In the genomic region with DNA sequence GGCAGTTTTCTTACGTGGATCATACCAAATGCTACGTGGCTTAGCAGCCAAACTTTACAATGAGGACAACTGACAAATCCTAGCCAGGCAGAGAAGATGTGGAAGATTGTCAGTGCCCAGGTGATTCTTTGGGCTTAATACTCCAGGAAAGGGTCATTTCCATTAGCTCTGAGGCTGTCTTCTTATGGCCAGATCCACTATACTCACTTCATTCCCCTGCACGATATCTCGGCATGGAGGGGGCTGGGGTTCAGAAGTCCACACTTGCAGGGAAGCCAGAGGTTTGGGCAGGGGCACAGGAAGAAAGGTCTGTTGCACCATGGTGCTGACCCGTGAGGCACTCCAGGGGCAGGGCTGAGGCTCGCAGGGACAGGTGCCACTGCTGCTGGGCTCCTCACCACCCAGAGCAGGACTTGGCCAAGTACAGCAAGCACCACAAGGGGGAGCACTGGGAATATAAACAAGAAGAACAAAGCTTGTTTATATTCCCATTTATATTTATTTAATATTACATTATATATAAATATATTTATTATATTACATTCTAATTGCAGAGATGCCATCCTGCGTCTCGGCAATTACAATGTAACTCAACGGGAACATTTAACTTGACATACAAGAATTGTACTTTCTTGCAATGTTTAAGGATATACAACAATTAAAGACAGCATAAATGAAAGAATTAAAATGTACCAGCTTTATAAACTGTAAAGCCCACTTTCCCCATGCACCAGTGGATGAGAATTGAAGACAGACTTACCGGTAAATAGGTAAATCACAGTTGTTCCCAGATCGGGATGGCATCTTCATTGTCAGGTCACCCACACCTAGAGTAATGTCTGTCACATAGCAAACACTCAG, we compare ENCODE assay signal across 9 cellular contexts. TPM values are rescaled to one million over a fixed set of nuclear protein-coding genes. Genes with fewer than 3 reads are reported as not detected.
A peak's percentile ranks its signal among the peaks of the same experiment; 100 is the strongest.
DNase-seq lines count a peak whose midpoint lies in the region; TF ChIP-seq lines count a peak whose summit lies in the region.
"Had no signal": no experiment of that assay in that cellular context is flagged by ENCODE, and none has a peak within 500 bp of the region (broad histone marks: within the 10 kb centered on the region; RNA-seq: fewer than 3 reads in every experiment).

No MANE protein-coding gene starts in this region.

- H3K27ac ChIP-seq in testis, result no peak overlapping the region
- H3K27ac ChIP-seq: neutrophil had no signal

- H3K27me3 ChIP-seq in testis, result no peaks in the 10 kb centered on the region

- H3K4me3 ChIP-seq in testis, result no peak overlapping the region

- no peak for TF ChIP-seq POLR2A in testis (IDR thresholded peaks at IDR 0.05)

- H3K4me1 ChIP-seq in testis, result no peaks in the 10 kb centered on the region

- no peaks in the 10 kb centered on the region for H3K36me3 ChIP-seq in testis (ENCODE audit: low read depth, missing control alignments)
- H3K36me3 ChIP-seq: neutrophil had no signal

- TF ChIP-seq CTCF in testis (IDR thresholded peaks at IDR 0.05), result peak in 2 of 3 experiments; percentile 30 to 66

- DNase-seq in NCI-H1417 (lab: John Stamatoyannopoulos, UW) (peak; percentile 48 to 80 (median 65)), NCI-H1417 treated with DMSO at 0.1 percent for 48 hours (lab: John Stamatoyannopoulos, UW) (no peak), HT1080 (ENCODE audit: low read depth) (peak; percentile 21), RPMI8226 (peak; percentile 82), activated T-helper 1 cell treated with Interleukin-2 at 50 U/mL for 16 hours (ENCODE audit: low read depth) (peak; percentile 9), fibroblast of the conjunctiva (ENCODE audit: low read depth) (peak; percentile 77), occipital lobe (lab: John Stamatoyannopoulos, UW) (peak; percentile 2), testis (peak; percentile 89)

- intact Hi-C loops in testis (cut with DNase I; ENCODE audit: low total_unique reads), result loop anchor here (10.0 kb wide), 2 partner anchors 111 to 211 kb away; no protein-coding TSS in a partner anchor

- 70 to 75% methylated on average over 11 of the region's 11 CpGs for whole genome bisulfite sequencing in testis, 2 donors

- H3K9me3 ChIP-seq in testis, result no peaks in the 10 kb centered on the region
- H3K9me3 ChIP-seq: neutrophil had no signal

RNA-seq across cellular contexts. Expression of gene CLUL1, which starts 27.2 kb away (rescaled TPM):
- not detected in 2 replicates for total RNA-seq in HT1080 (2014; rRNA removed; shearing (Covaris generic))
- not detected in 2 replicates for polyA plus RNA-seq in HT1080 (2015; cell fraction: cytosol; rRNA removed)
- polyA plus RNA-seq in HT1080 (2015; cell fraction: nucleus; rRNA removed), result not detected in 2 replicates
- total RNA-seq in occipital lobe (1.4 TPM), testis (10 to 100 TPM in 1 of 2 donors, 1 to 10 TPM in 1; 7.2 to 25.0 TPM)
- 2.8 TPM for polyA plus RNA-seq in testis (ENCODE audit: insufficient read depth, low read depth, low replicate concordance)

RNA-seq across cellular contexts. Expression of gene TYMS, which starts 33.5 kb away (rescaled TPM):
- 59.2 and 135 TPM in 2 replicates for total RNA-seq in HT1080 (2014; rRNA removed; shearing (Covaris generic))
- 254 and 265 TPM in 2 replicates for polyA plus RNA-seq in HT1080 (2015; cell fraction: cytosol; rRNA removed)
- polyA plus RNA-seq in HT1080 (2015; cell fraction: nucleus; rRNA removed), result 163 and 176 TPM in 2 replicates
- total RNA-seq in occipital lobe (2.0 TPM), testis (10 to 100 TPM; 22.7 to 24.4 TPM)
- 136 TPM for polyA plus RNA-seq in testis (ENCODE audit: insufficient read depth, low read depth, low replicate concordance)

RNA-seq across cellular contexts. Expression of gene CETN1, which starts 43.8 kb away (rescaled TPM):
- not detected in 2 replicates for total RNA-seq in HT1080 (2014; rRNA removed; shearing (Covaris generic))
- not detected in 2 replicates for polyA plus RNA-seq in HT1080 (2015; cell fraction: cytosol; rRNA removed)
- not detected in 2 replicates for polyA plus RNA-seq in HT1080 (2015; cell fraction: nucleus; rRNA removed)
- not detected for total RNA-seq in occipital lobe
- 10 to 100 TPM; 53.3 to 70.5 TPM for total RNA-seq in testis
- 289 TPM for polyA plus RNA-seq in testis (ENCODE audit: insufficient read depth, low read depth, low replicate concordance)

Comparison
In these comparisons a context has a peak if more than half of its experiments do, and no peak if none do; other contexts are left out.
1. RNA of gene CETN1, which starts 43.8 kb away (total RNA-seq): 53.3 to 70.5 TPM in testis; not detected in HT1080 and not detected in occipital lobe (single experiment); every median in the first group is over 10 times any median in the second.